ENCODE assay signal across 9 cellular contexts in the genomic region with DNA sequence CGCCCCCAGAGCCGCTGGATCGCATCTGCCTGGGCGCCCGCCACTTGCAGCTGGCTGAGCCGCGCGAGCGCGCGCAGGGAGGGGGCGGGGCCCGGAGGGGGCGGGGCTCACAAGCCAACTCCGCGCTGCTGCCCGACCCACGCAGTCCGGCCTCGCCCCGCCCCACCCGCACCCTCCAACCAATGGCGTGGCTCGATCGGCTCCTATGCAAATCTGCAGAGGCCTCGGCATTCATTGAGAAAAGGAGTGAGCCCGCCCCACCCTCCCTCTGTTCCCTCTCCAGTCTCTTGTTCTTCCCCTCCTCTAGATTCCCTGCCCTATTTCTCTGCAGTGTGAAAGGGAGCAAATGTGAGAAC. TPM values are rescaled to one million over a fixed set of nuclear protein-coding genes. Genes with fewer than 3 reads are reported as not detected.
A peak's percentile ranks its signal among the peaks of the same experiment; 100 is the strongest.
DNase-seq lines count a peak whose midpoint lies in the region; ATAC-seq and TF ChIP-seq lines count a peak whose summit lies in the region.
"Had no signal": no experiment of that assay in that cellular context is flagged by ENCODE, and none has a peak within 500 bp of the region (broad histone marks: within the 10 kb centered on the region; RNA-seq: fewer than 3 reads in every experiment).

Gene ALK, minus strand, starts transcription at position 27 of the 356 bp plus-strand sequence. CDS start 927 bp downstream, outside the sequence.

- H4K20me1 ChIP-seq in Loucy (ENCODE audit: insufficient read depth, low read length, poor library complexity, severe bottlenecking) = no peaks in the 10 kb centered on the region

- no peak within 1 kb of the TSS for H3K9ac ChIP-seq in Loucy (ENCODE audit: low read depth, low read length, poor library complexity, severe bottlenecking)
- no peak within 1 kb of the TSS for H3K9ac ChIP-seq in parathyroid adenoma

- peak; percentile 72 for ATAC-seq in activated naive CD8-positive, alpha-beta T cell treated with anti-CD3 and anti-CD28 coated beads, Interleukin-2, amount 10 ng/mL, durations not matched to agents 7 days and 5 days (ENCODE audit: low read depth)
- ATAC-seq in upper lobe of left lung (ENCODE audit: low FRiP score in 2 of 2) = peak; percentile 93 to 97
- ATAC-seq in GM21786 (IDR thresholded peaks at IDR 0.05; ENCODE audit: unreplicated experiment) = no peak

- H3K27me3 ChIP-seq in Loucy (ENCODE audit: insufficient read depth, low read length, poor library complexity, severe bottlenecking) (no peaks in the 10 kb centered on the region), cardiac muscle cell (peaks cover 49% of the 10 kb centered on the region), parathyroid adenoma (ENCODE audit: control insufficient read depth, insufficient read depth, low read length) (no peaks in the 10 kb centered on the region), upper lobe of left lung (peaks cover 3 to 27% (median 17%) of the 10 kb centered on the region in 4 donors)

- H3K9me3 Mint-ChIP-seq in activated naive CD8-positive, alpha-beta T cell treated with anti-CD3 and anti-CD28 coated beads, Interleukin-2, amount 10 ng/mL, durations not matched to agents 7 days and 5 days = no peaks in the 10 kb centered on the region

- no peaks in the 10 kb centered on the region for H3K9me2 ChIP-seq in Loucy (replicated peaks; ENCODE audit: low read depth, low read length)

- no peak for TF ChIP-seq POLR2A in upper lobe of left lung (IDR thresholded peaks at IDR 0.05)

- H2AFZ ChIP-seq in Loucy (ENCODE audit: low read length) (peak within 1 kb of the TSS; percentile 70; the same call in 1 of the 2 replicates), parathyroid adenoma (peak within 1 kb of the TSS; percentile 89)

- H3K9me3 ChIP-seq in Loucy (ENCODE audit: insufficient read depth, low read depth, low read length) (no peaks in the 10 kb centered on the region), cardiac muscle cell (ENCODE audit: low read depth) (no peaks in the 10 kb centered on the region), parathyroid adenoma (ENCODE audit: control insufficient read depth, low read length) (no peaks in the 10 kb centered on the region), upper lobe of left lung (no peaks in the 10 kb centered on the region)

- DNase-seq in DMS153 (lab: John Stamatoyannopoulos, UW) = peak; percentile 93
- DNase-seq in SK-N-DZ (ENCODE audit: low spot score) = peak; percentile 95
- peak; percentile 53 for DNase-seq in activated naive CD8-positive, alpha-beta T cell treated with anti-CD3 and anti-CD28 coated beads, Interleukin-2, amount 10 ng/mL, durations not matched to agents 7 days and 5 days
- DNase-seq in cardiac muscle cell (ENCODE audit: low read depth in 1 of 2, low spot score in 1 of 2) = peak; percentile 85 to 97
- DNase-seq in upper lobe of left lung = peak; percentile 89 to 98

- H3K4me3 Mint-ChIP-seq in activated naive CD8-positive, alpha-beta T cell treated with anti-CD3 and anti-CD28 coated beads, Interleukin-2, amount 10 ng/mL, durations not matched to agents 7 days and 5 days = peak within 1 kb of the TSS; percentile 30

- peaks cover 1% of the 10 kb centered on the region for H3K4me1 Mint-ChIP-seq in activated naive CD8-positive, alpha-beta T cell treated with anti-CD3 and anti-CD28 coated beads, Interleukin-2, amount 10 ng/mL, durations not matched to agents 7 days and 5 days

- H3K4me3 ChIP-seq in Loucy (ENCODE audit: low read length, poor library complexity, severe bottlenecking) = peak within 1 kb of the TSS; percentile 64
- H3K4me3 ChIP-seq in cardiac muscle cell = peak within 1 kb of the TSS; percentile 32
- H3K4me3 ChIP-seq in parathyroid adenoma (ENCODE audit: low read depth, low read length) = no peak within 1 kb of the TSS
- peak within 1 kb of the TSS in 3 of 4 donors; percentile 27 to 39 (median 35) for H3K4me3 ChIP-seq in upper lobe of left lung

- TF ChIP-seq EP300 in upper lobe of left lung (IDR thresholded peaks at IDR 0.05) = no peak

- H3F3A ChIP-seq in Loucy (ENCODE audit: low read depth) = no peaks in the 10 kb centered on the region

- TF ChIP-seq CTCF in Loucy (conservative IDR thresholded peaks at IDR 0.05; ENCODE audit: low read length) (no peak), cardiac muscle cell (IDR thresholded peaks at IDR 0.05; ENCODE audit: low read depth, low read length) (no peak), parathyroid adenoma (IDR thresholded peaks at IDR 0.05) (no peak), upper lobe of left lung (IDR thresholded peaks at IDR 0.05) (no peak)

- H3K27ac Mint-ChIP-seq in activated naive CD8-positive, alpha-beta T cell treated with anti-CD3 and anti-CD28 coated beads, Interleukin-2, amount 10 ng/mL, durations not matched to agents 7 days and 5 days = no peak within 1 kb of the TSS
- H3K27ac Mint-ChIP-seq: IgD-negative memory B cell had no signal

- POLR2A ChIA-PET in activated naive CD8-positive, alpha-beta T cell treated with anti-CD3 and anti-CD28 coated beads, Interleukin-2, amount 10 ng/mL, durations not matched to agents 7 days and 5 days (lab: Charles Lee) = no interaction called here

- WGBS in upper lobe of left lung, 2 donors = 0% methylated on average over 2 to 11 of the region's 27 CpGs

- no peaks in the 10 kb centered on the region for H3K36me3 Mint-ChIP-seq in activated naive CD8-positive, alpha-beta T cell treated with anti-CD3 and anti-CD28 coated beads, Interleukin-2, amount 10 ng/mL, durations not matched to agents 7 days and 5 days

- peaks cover 46% of the 10 kb centered on the region for H3K27me3 Mint-ChIP-seq in activated naive CD8-positive, alpha-beta T cell treated with anti-CD3 and anti-CD28 coated beads, Interleukin-2, amount 10 ng/mL, durations not matched to agents 7 days and 5 days

- H3K79me2 ChIP-seq in Loucy (ENCODE audit: insufficient read depth, low read length) = no peaks in the 10 kb centered on the region
- no peaks in the 10 kb centered on the region for H3K79me2 ChIP-seq in parathyroid adenoma

- peak within 1 kb of the TSS; percentile 72 for H3K4me2 ChIP-seq in Loucy (ENCODE audit: low read depth, low read length, poor library complexity, severe bottlenecking)
- H3K4me2 ChIP-seq in parathyroid adenoma (ENCODE audit: low read length) = peak within 1 kb of the TSS; percentile 64

- H3K27ac ChIP-seq in cardiac muscle cell (no peak within 1 kb of the TSS), parathyroid adenoma (no peak within 1 kb of the TSS), upper lobe of left lung (no peak within 1 kb of the TSS)

- H3K36me3 ChIP-seq in Loucy (ENCODE audit: insufficient read depth, low read length) = no peaks in the 10 kb centered on the region
- H3K36me3 ChIP-seq in cardiac muscle cell = no peaks in the 10 kb centered on the region
- no peaks in the 10 kb centered on the region for H3K36me3 ChIP-seq in parathyroid adenoma (ENCODE audit: control insufficient read depth, insufficient read depth, low read length)
- no peaks in the 10 kb centered on the region for H3K36me3 ChIP-seq in upper lobe of left lung

- H3K4me1 ChIP-seq in Loucy (ENCODE audit: insufficient read depth, low read length, poor library complexity, severe bottlenecking) (peaks cover 16% of the 10 kb centered on the region), cardiac muscle cell (ENCODE audit: low read depth) (peaks cover 12% of the 10 kb centered on the region), parathyroid adenoma (peaks cover 4% of the 10 kb centered on the region), upper lobe of left lung (peaks cover 16 to 25% (median 23%) of the 10 kb centered on the region in 4 donors)

RNA-seq across cellular contexts. Expression of gene ALK, which starts in this region (rescaled TPM):
- 16.1 and 18.6 TPM in 2 replicates for polyA plus RNA-seq in SK-N-DZ (2014; cell fraction: cytosol; rRNA removed)
- polyA plus RNA-seq in SK-N-DZ (2014; cell fraction: nucleus; rRNA removed) = 18.0 and 27.3 TPM in 2 replicates
- not detected for total RNA-seq in activated naive CD8-positive, alpha-beta T cell treated with anti-CD3 and anti-CD28 coated beads, Interleukin-2, amount 10 ng/mL, durations not matched to agents 7 days and 5 days
- 0.88 and 4.3 TPM in 2 replicates for total RNA-seq in cardiac muscle cell
- 1.2 and 1.8 TPM in 2 replicates for polyA plus RNA-seq in cardiac muscle cell
- 1 to 10 TPM in 2 of 6 donors, under 1 TPM in 4; 0.17 to 2.1 (median 0.35) TPM for total RNA-seq in upper lobe of left lung
- polyA plus RNA-seq: IgD-negative memory B cell had no signal

Comparison
In these comparisons a context has a peak if more than half of its experiments do, and no peak if none do; other contexts are left out.
1. Peak in DNase-seq and ATAC-seq in activated naive CD8-positive, alpha-beta T cell treated with anti-CD3 and anti-CD28 coated beads, Interleukin-2, amount 10 ng/mL, durations not matched to agents 7 days and 5 days; RNA of the gene not detected or under 1 TPM.